8 cellular contexts compared by ENCODE assay signal in genomic region chr7:6392712-6393666, GRCh38. TPM values are rescaled to one million over a fixed set of nuclear protein-coding genes. Genes with fewer than 3 reads are reported as not detected.
DNase-seq lines count a peak whose midpoint lies in the region; ATAC-seq and TF ChIP-seq lines count a peak whose summit lies in the region.

No MANE protein-coding gene starts in this region.

- no peak overlapping the region for H3K4me3 ChIP-seq in gastrocnemius medialis

- H3K4me3 Mint-ChIP-seq in activated T-cell treated with anti-CD3 and anti-CD28 coated beads, Interleukin-2, amount 50 U/mL, for 4 hours = no peak overlapping the region

- ATAC-seq in HG03432 (IDR thresholded peaks at IDR 0.05; ENCODE audit: unreplicated experiment) = peak; percentile 86
- peak; percentile 84 to 85 for ATAC-seq in activated T-cell treated with anti-CD3 and anti-CD28 coated beads, Interleukin-2, amount 50 U/mL, for 4 hours
- ATAC-seq in gastrocnemius medialis = peak; percentile 83

- in situ Hi-C loops in gastrocnemius medialis (cut with MboI; ENCODE audit: low sequenced_read_pairs in 4 of 4) = no loop called here

- peak; percentile 87 for DNase-seq in EL
- DNase-seq in activated T-cell treated with anti-CD3 and anti-CD28 coated beads, Interleukin-2, amount 50 U/mL, for 4 hours = peak; percentile 17
- peak; percentile 91 for DNase-seq in glomerular visceral epithelial cell (ENCODE audit: extremely low spot score)
- DNase-seq in gastrocnemius medialis = peak; percentile 67 to 80
- no peak for DNase-seq in NCI-H69 (lab: John Stamatoyannopoulos, UW)
- no peak for DNase-seq in DMS153 treated with DMSO at 0.1 percent for 48 hours (lab: John Stamatoyannopoulos, UW; ENCODE audit: unreplicated experiment)
- no peak for DNase-seq in NCI-H1105 treated with DMSO at 0.1 percent for 48 hours (lab: John Stamatoyannopoulos, UW)

- intact Hi-C loops in gastrocnemius medialis (cut with DNase I; ENCODE audit: low total_unique reads) = no loop called here

- H3K4me1 ChIP-seq in gastrocnemius medialis = peaks cover 38 to 57% of the 10 kb centered on the region in 2 donors

- H3K36me3 Mint-ChIP-seq in activated T-cell treated with anti-CD3 and anti-CD28 coated beads, Interleukin-2, amount 50 U/mL, for 4 hours (ENCODE audit: insufficient read depth) = peaks cover 36% of the 10 kb centered on the region

- no peak for TF ChIP-seq CTCF in gastrocnemius medialis (IDR thresholded peaks at IDR 0.05 in 4 of 5, conservative IDR thresholded peaks at IDR 0.05 in 1 of 5)

- no peaks in the 10 kb centered on the region for H3K9me3 ChIP-seq in gastrocnemius medialis

- H3K9me3 Mint-ChIP-seq in activated T-cell treated with anti-CD3 and anti-CD28 coated beads, Interleukin-2, amount 50 U/mL, for 4 hours = no peaks in the 10 kb centered on the region

- peak in 1 of 2 donors; percentile 9 for TF ChIP-seq POLR2A in gastrocnemius medialis (IDR thresholded peaks at IDR 0.05)

- peaks cover 0 to 30% of the 10 kb centered on the region in 2 donors for H3K36me3 ChIP-seq in gastrocnemius medialis

- H3K27ac ChIP-seq in gastrocnemius medialis = peak overlapping the region; percentile 73 to 82 (median 76)

- no peaks in the 10 kb centered on the region for H3K27me3 Mint-ChIP-seq in activated T-cell treated with anti-CD3 and anti-CD28 coated beads, Interleukin-2, amount 50 U/mL, for 4 hours (ENCODE audit: low read depth)

- H3K4me1 Mint-ChIP-seq in activated T-cell treated with anti-CD3 and anti-CD28 coated beads, Interleukin-2, amount 50 U/mL, for 4 hours (ENCODE audit: low read depth) = peaks cover 41% of the 10 kb centered on the region

- H3K27me3 ChIP-seq in gastrocnemius medialis = no peaks in the 10 kb centered on the region

RNA-seq across cellular contexts. Expression of gene RAC1, which starts 18.7 kb away (rescaled TPM):
- total RNA-seq in activated T-cell treated with anti-CD3 and anti-CD28 coated beads, Interleukin-2, amount 50 U/mL, for 4 hours = 100 to 1,000 TPM; 160 to 195 (median 171) TPM
- 100 to 1,000 TPM in 2 of 4 donors, 10 to 100 TPM in 2; 75.2 to 168 (median 111) TPM for total RNA-seq in gastrocnemius medialis

RNA-seq across cellular contexts. Expression of gene FAM220A, which starts 44.2 kb away (rescaled TPM):
- 10 to 100 TPM in 1 of 3 donors, 1 to 10 TPM in 2; 9.0 to 10.7 (median 9.5) TPM for total RNA-seq in activated T-cell treated with anti-CD3 and anti-CD28 coated beads, Interleukin-2, amount 50 U/mL, for 4 hours
- 10 to 100 TPM; 40.3 to 61.1 (median 50.8) TPM for total RNA-seq in gastrocnemius medialis

RNA-seq across cellular contexts. Expression of gene DAGLB, which starts 54.8 kb away (rescaled TPM):
- 10 to 100 TPM; 12.0 to 15.0 (median 12.8) TPM for total RNA-seq in activated T-cell treated with anti-CD3 and anti-CD28 coated beads, Interleukin-2, amount 50 U/mL, for 4 hours
- 10 to 100 TPM; 11.7 to 24.0 (median 16.1) TPM for total RNA-seq in gastrocnemius medialis

Comparison
In these comparisons a context has a peak if more than half of its experiments do, and no peak if none do; other contexts are left out.
1. DNase-seq: peak in EL (single experiment), activated T-cell treated with anti-CD3 and anti-CD28 coated beads, Interleukin-2, amount 50 U/mL, for 4 hours (single experiment), glomerular visceral epithelial cell (single experiment) and gastrocnemius medialis (2 of 2); none in NCI-H69 (single experiment), DMS153 treated with DMSO at 0.1 percent for 48 hours (single experiment) and NCI-H1105 treated with DMSO at 0.1 percent for 48 hours (single experiment).
2. Peak in every context shown above with its lines, with median percentiles within 50 percentile points of each other: ATAC-seq.